Comparison of ENCODE assay signal across 8 cellular contexts in genomic region chr19:18520848-18521691, GRCh38. TPM values are rescaled to one million over a fixed set of nuclear protein-coding genes. Genes with fewer than 3 reads are reported as not detected.
DNase-seq lines count a peak whose midpoint lies in the region; ATAC-seq, FAIRE-seq and TF ChIP-seq lines count a peak whose summit lies in the region.

No MANE protein-coding gene starts in this region.

- peak overlapping the region; percentile 97 to 100 (median 98) for H3K27ac ChIP-seq in gastrocnemius medialis

- no peaks in the 10 kb centered on the region for H3K27me3 ChIP-seq in Caco-2 (replicated peaks; ENCODE audit: control insufficient read depth, insufficient read depth, low read length)
- H3K27me3 ChIP-seq in gastrocnemius medialis = no peaks in the 10 kb centered on the region

- H3K9me3 ChIP-seq in Caco-2 (no peaks in the 10 kb centered on the region), gastrocnemius medialis (no peaks in the 10 kb centered on the region)

- BruUV-seq in Caco-2 (replicated peaks; lab: Mats Ljungman, UMichigan) = TSS peak; percentile 35

- ATAC-seq in left ventricle myocardium superior (peak; percentile 0), gastrocnemius medialis (no peak), GM18519 (IDR thresholded peaks at IDR 0.05; ENCODE audit: low FRiP score, unreplicated experiment) (no peak)

- TF ChIP-seq CTCF in Caco-2 (IDR thresholded peaks at IDR 0.05; ENCODE audit: insufficient read depth in 1 of 2, low read depth in 1 of 2, low read length in 1 of 2, severe bottlenecking in 1 of 2, unreplicated experiment in 1 of 2) (peak in 1 of 2 experiments; percentile 11), gastrocnemius medialis (IDR thresholded peaks at IDR 0.05 in 4 of 5, conservative IDR thresholded peaks at IDR 0.05 in 1 of 5) (peak in 3 of 5 experiments; percentile 8 to 47 (median 25))

- intact Hi-C loops in Caco-2 (cut with micrococcal nuclease; ENCODE audit: unreplicated experiment) (loop anchor here (1.0 to 5.0 kb wide), 4 partner anchors 17 to 51 kb away; partner anchors contain the start of genes KXD1 and UBA52), left ventricle myocardium superior (cut with micrococcal nuclease) (no loop called here), gastrocnemius medialis (cut with DNase I; ENCODE audit: low total_unique reads) (loop anchor here (2.0 to 5.0 kb wide), 3 partner anchors 52 to 542 kb away; partner anchors contain the start of gene SLC25A42)

- in situ Hi-C loops in gastrocnemius medialis (cut with MboI; ENCODE audit: low sequenced_read_pairs in 4 of 4) = no loop called here

- no peak for FAIRE-seq in H54 (lab: Jason Lieb, UNC)

- H3K36me3 Mint-ChIP-seq in Caco-2 (ENCODE audit: insufficient read depth, unreplicated experiment) = peaks cover 13% of the 10 kb centered on the region
- H3K36me3 Mint-ChIP-seq in activated naive CD4-positive, alpha-beta T cell treated with anti-CD3 and anti-CD28 coated beads, Interleukin-2, amount 10 ng/mL, durations not matched to agents 7 days and 5 days = peaks cover 6% of the 10 kb centered on the region

- no peaks in the 10 kb centered on the region for H3K36me3 ChIP-seq in Caco-2 (ENCODE audit: control insufficient read depth, insufficient read depth, low read length)
- H3K36me3 ChIP-seq in gastrocnemius medialis = no peaks in the 10 kb centered on the region

- H3K4me3 ChIP-seq in Caco-2 (ENCODE audit: low read depth, low read length) (peak overlapping the region; percentile 90), gastrocnemius medialis (peak overlapping the region; percentile 85 to 99 (median 95))
- peak overlapping the region; percentile 83 for H3K4me3 ChIP-seq in Jurkat, Clone E6-1 (ENCODE audit: low read length)

- H3K27me3 Mint-ChIP-seq in Caco-2 (ENCODE audit: insufficient read depth, unreplicated experiment) = no peaks in the 10 kb centered on the region
- no peaks in the 10 kb centered on the region for H3K27me3 Mint-ChIP-seq in activated naive CD4-positive, alpha-beta T cell treated with anti-CD3 and anti-CD28 coated beads, Interleukin-2, amount 10 ng/mL, durations not matched to agents 7 days and 5 days

- H3K4me3 Mint-ChIP-seq in Caco-2 (ENCODE audit: unreplicated experiment) = peak overlapping the region; percentile 81
- peak overlapping the region; percentile 98 for H3K4me3 Mint-ChIP-seq in activated naive CD4-positive, alpha-beta T cell treated with anti-CD3 and anti-CD28 coated beads, Interleukin-2, amount 10 ng/mL, durations not matched to agents 7 days and 5 days

- TF ChIP-seq POLR2A in gastrocnemius medialis (IDR thresholded peaks at IDR 0.05) = peak in 1 of 2 donors; percentile 5
- TF ChIP-seq POLR2A in H54 (IDR thresholded peaks at IDR 0.05; ENCODE audit: low read depth, low read length) = no peak

- H3K4me1 ChIP-seq in Caco-2 = peaks cover 5% of the 10 kb centered on the region
- peaks cover 34 to 40% of the 10 kb centered on the region in 2 donors for H3K4me1 ChIP-seq in gastrocnemius medialis

- H3K9me3 Mint-ChIP-seq in Caco-2 (ENCODE audit: unreplicated experiment) = no peaks in the 10 kb centered on the region
- no peaks in the 10 kb centered on the region for H3K9me3 Mint-ChIP-seq in activated naive CD4-positive, alpha-beta T cell treated with anti-CD3 and anti-CD28 coated beads, Interleukin-2, amount 10 ng/mL, durations not matched to agents 7 days and 5 days

- H3K4me1 Mint-ChIP-seq in Caco-2 (ENCODE audit: low read depth, unreplicated experiment) = peaks cover 5% of the 10 kb centered on the region
- H3K4me1 Mint-ChIP-seq in activated naive CD4-positive, alpha-beta T cell treated with anti-CD3 and anti-CD28 coated beads, Interleukin-2, amount 10 ng/mL, durations not matched to agents 7 days and 5 days = peaks cover 33% of the 10 kb centered on the region

- DNase-seq in Caco-2 = peak in 1 of 2 experiments; percentile 20
- DNase-seq in Jurkat, Clone E6-1 (ENCODE audit: low read depth, low spot score) = no peak
- peak; percentile 52 for DNase-seq in activated naive CD4-positive, alpha-beta T cell treated with anti-CD3 and anti-CD28 coated beads, Interleukin-2, amount 10 ng/mL, durations not matched to agents 7 days and 5 days
- DNase-seq in left ventricle myocardium superior = no peak
- peak in 1 of 2 donors; percentile 40 for DNase-seq in gastrocnemius medialis
- DNase-seq in GF-D8 (lab: John Stamatoyannopoulos, UW) = no peak
- no peak for DNase-seq in H54 (ENCODE audit: insufficient read length, low spot score)

- CTCF ChIA-PET in Caco-2 (lab: Charles Lee) = interaction anchor here (0.5 to 2.8 kb wide), 13 partner anchors 11 to 478 kb away, joined by 3 to 28 read pairs (median 5); partner anchors contain the start of genes KXD1 and UBA52
- CTCF ChIA-PET in activated naive CD4-positive, alpha-beta T cell treated with anti-CD3 and anti-CD28 coated beads, Interleukin-2, amount 10 ng/mL, durations not matched to agents 7 days and 5 days (lab: Charles Lee) = interaction anchor here (0.5 to 5.0 kb wide), 21 partner anchors 10 to 398 kb away, joined by 3 to 32 read pairs (median 7); partner anchors contain the start of genes COPE, DDX49, KXD1 and REX1BD

- H3K27ac Mint-ChIP-seq in Caco-2 (ENCODE audit: unreplicated experiment) = peak overlapping the region; percentile 89
- peak overlapping the region; percentile 89 for H3K27ac Mint-ChIP-seq in activated naive CD4-positive, alpha-beta T cell treated with anti-CD3 and anti-CD28 coated beads, Interleukin-2, amount 10 ng/mL, durations not matched to agents 7 days and 5 days

- POLR2A ChIA-PET in Caco-2 (lab: Charles Lee) = interaction anchor here (0.6 to 1.9 kb wide), 5 partner anchors 12 to 231 kb away, joined by 3 to 5 read pairs (median 4); partner anchors contain the start of gene KXD1

RNA-seq across cellular contexts. Expression of gene ELL, which starts 0.8 kb away (rescaled TPM):
- total RNA-seq in Caco-2 (2022) (11.2 and 12.1 TPM in 2 replicates), left ventricle myocardium superior (9.3 TPM), gastrocnemius medialis (10 to 100 TPM; 21.8 to 30.8 (median 27.3) TPM)
- 8.1 TPM for polyA plus RNA-seq in Jurkat, Clone E6-1 (2012; ENCODE audit: insufficient read depth, insufficient read length)

RNA-seq across cellular contexts. Expression of gene FKBP8, which starts 22.3 kb away (rescaled TPM):
- total RNA-seq in Caco-2 (2022) = 174 and 184 TPM in 2 replicates
- 204 TPM for polyA plus RNA-seq in Jurkat, Clone E6-1 (2012; ENCODE audit: insufficient read depth, insufficient read length)
- total RNA-seq in left ventricle myocardium superior = 181 TPM
- total RNA-seq in gastrocnemius medialis = 100 to 1,000 TPM; 157 to 195 (median 184) TPM

RNA-seq across cellular contexts. Expression of gene KXD1, which starts 36.6 kb away (rescaled TPM):
- total RNA-seq in Caco-2 (2022) (77.5 and 80.2 TPM in 2 replicates), left ventricle myocardium superior (43.9 TPM), gastrocnemius medialis (100 to 1,000 TPM in 3 of 4 donors, 10 to 100 TPM in 1; 97.1 to 155 (median 106) TPM)
- 116 TPM for polyA plus RNA-seq in Jurkat, Clone E6-1 (2012; ENCODE audit: insufficient read depth, insufficient read length)

RNA-seq across cellular contexts. Expression of gene UBA52, which starts 50.6 kb away (rescaled TPM):
- total RNA-seq in Caco-2 (2022) (1,276 and 1,389 TPM in 2 replicates), left ventricle myocardium superior (725 TPM), gastrocnemius medialis (100 to 1,000 TPM; 512 to 719 (median 537) TPM)
- polyA plus RNA-seq in Jurkat, Clone E6-1 (2012; ENCODE audit: insufficient read depth, insufficient read length) = 2,015 TPM
